In genomic region chr7:65081656-65082055, GRCh38 we compare ENCODE assay signal across 8 cellular contexts.
A peak's percentile ranks its signal among the peaks of the same experiment; 100 is the strongest.
DNase-seq lines count a peak whose midpoint lies in the region; ATAC-seq and TF ChIP-seq lines count a peak whose summit lies in the region.
"Not testable (repeated sequence)": the region's sequence is repeated elsewhere in the genome, so short reads cannot be mapped to it uniquely, and the experiment has no call there.

No MANE protein-coding gene starts in this region.

- H2AFZ ChIP-seq in MM.1S (ENCODE audit: low read length) = peak overlapping the region; percentile 35; the same call in 1 of the 2 replicates

- H3K27ac Mint-ChIP-seq in Calu3 (ENCODE audit: unreplicated experiment) = not testable (repeated sequence)
- H3K27ac Mint-ChIP-seq in activated CD8-positive, alpha-beta T cell treated with anti-CD3 and anti-CD28 coated beads for 36 hours = peak overlapping the region; percentile 91
- peak overlapping the region; percentile 91 for H3K27ac Mint-ChIP-seq in MCF 10A (ENCODE audit: low read depth, unreplicated experiment)

- ATAC-seq in activated CD8-positive, alpha-beta T cell treated with anti-CD3 and anti-CD28 coated beads for 36 hours; upper lobe of left lung (ENCODE audit: low FRiP score in 2 of 2): not testable (repeated sequence)

- not testable (repeated sequence) for H3K27ac ChIP-seq in MM.1S (ENCODE audit: low read length)
- H3K27ac ChIP-seq in sigmoid colon (peak overlapping the region; percentile 82 to 91 (median 88)), upper lobe of left lung (peak overlapping the region; percentile 69 to 86 (median 82))

- H3F3A ChIP-seq in MM.1S (ENCODE audit: insufficient read depth, low read length) = not testable (repeated sequence)

- H3K4me1 ChIP-seq in MM.1S (ENCODE audit: low read length); mucosa of stomach (ENCODE audit: control insufficient read depth, insufficient read depth, low read length); sigmoid colon; upper lobe of left lung: not testable (repeated sequence)

- H3K9me3 Mint-ChIP-seq in Calu3 (ENCODE audit: low read depth, unreplicated experiment); activated CD8-positive, alpha-beta T cell treated with anti-CD3 and anti-CD28 coated beads for 36 hours; MCF 10A (ENCODE audit: unreplicated experiment): not testable (repeated sequence)

- not testable (repeated sequence) for TF ChIP-seq POLR2A in sigmoid colon (IDR thresholded peaks at IDR 0.05); upper lobe of left lung (IDR thresholded peaks at IDR 0.05)

- intact Hi-C loops in Calu3 (cut with micrococcal nuclease; ENCODE audit: unreplicated experiment); activated CD8-positive, alpha-beta T cell treated with anti-CD3 and anti-CD28 coated beads for 36 hours (cut with micrococcal nuclease); MCF 10A (cut with micrococcal nuclease); sigmoid colon (cut with DNase I): not testable (repeated sequence)

- not testable (repeated sequence) for H3K79me2 ChIP-seq in MM.1S (ENCODE audit: low read length)

- BruUV-seq in Calu3 (replicated peaks; lab: Mats Ljungman, UMichigan) = TSS peak; percentile 69
- not testable (repeated sequence) for BruUV-seq in MCF 10A (replicated peaks; lab: Mats Ljungman, UMichigan)

- not testable (repeated sequence) for H3K9ac ChIP-seq in MM.1S (ENCODE audit: low read length)
- H3K9ac ChIP-seq in mucosa of stomach (ENCODE audit: low read length) = peak overlapping the region; percentile 61

- not testable (repeated sequence) for H3K27me3 ChIP-seq in MM.1S (replicated peaks; ENCODE audit: insufficient read depth, low read length); mucosa of stomach (ENCODE audit: control insufficient read depth, insufficient read depth, low read length); sigmoid colon; upper lobe of left lung

- peak overlapping the region; percentile 15; the same call in 1 of the 2 replicates for H3K4me2 ChIP-seq in MM.1S (ENCODE audit: low read depth, low read length)

- H3K36me3 Mint-ChIP-seq in Calu3 (ENCODE audit: insufficient read depth, unreplicated experiment) = peaks cover 11% of the 10 kb centered on the region
- H3K36me3 Mint-ChIP-seq in activated CD8-positive, alpha-beta T cell treated with anti-CD3 and anti-CD28 coated beads for 36 hours (ENCODE audit: low read depth); MCF 10A (ENCODE audit: insufficient read depth, unreplicated experiment): not testable (repeated sequence)

- not testable (repeated sequence) for DNase-seq in Calu3; MM.1S; MCF 10A (ENCODE audit: unreplicated experiment); fibroblast of villous mesenchyme (ENCODE audit: low read depth); sigmoid colon; upper lobe of left lung
- peak; percentile 3 for DNase-seq in activated CD8-positive, alpha-beta T cell treated with anti-CD3 and anti-CD28 coated beads for 36 hours

- H3K4me3 ChIP-seq in MM.1S (ENCODE audit: low read length) (peak overlapping the region; percentile 83; the same call in 1 of the 2 replicates), fibroblast of villous mesenchyme (ENCODE audit: low read depth, low read length) (peak overlapping the region; percentile 71), sigmoid colon (peak overlapping the region in 3 of 4 donors; percentile 70 to 80 (median 72)), upper lobe of left lung (peak overlapping the region in 3 of 4 donors; percentile 61 to 83 (median 71))
- not testable (repeated sequence) for H3K4me3 ChIP-seq in mucosa of stomach (ENCODE audit: low read length)

- not testable (repeated sequence) for H4K20me1 ChIP-seq in MM.1S (ENCODE audit: insufficient read depth, low read length)

- not testable (repeated sequence) for H3K4me1 Mint-ChIP-seq in Calu3 (ENCODE audit: low read depth, unreplicated experiment); activated CD8-positive, alpha-beta T cell treated with anti-CD3 and anti-CD28 coated beads for 36 hours (ENCODE audit: low read depth); MCF 10A (ENCODE audit: insufficient read depth, unreplicated experiment)

- POLR2A ChIA-PET in activated CD8-positive, alpha-beta T cell treated with anti-CD3 and anti-CD28 coated beads for 36 hours (lab: Charles Lee) = not testable (repeated sequence)
- POLR2A ChIA-PET in MCF 10A (lab: Yijun Ruan, JAX) = interaction anchor here (0.8 to 1.7 kb wide), 4 partner anchors 43 to 292 kb away, joined by 3 to 11 read pairs (median 4); partner anchors contain the start of genes ERV3-1 and ZNF92

- TF ChIP-seq CTCF in Calu3 (IDR thresholded peaks at IDR 0.05; ENCODE audit: unreplicated experiment); MM.1S (IDR thresholded peaks at IDR 0.05; ENCODE audit: low read length); activated CD8-positive, alpha-beta T cell treated with anti-CD3 and anti-CD28 coated beads for 36 hours (IDR thresholded peaks at IDR 0.05); MCF 10A (IDR thresholded peaks at IDR 0.05; ENCODE audit: unreplicated experiment); fibroblast of villous mesenchyme (IDR thresholded peaks at IDR 0.05; ENCODE audit: insufficient read depth, low read depth, low read length); sigmoid colon (IDR thresholded peaks at IDR 0.05); upper lobe of left lung (IDR thresholded peaks at IDR 0.05): not testable (repeated sequence)

- not testable (repeated sequence) for H3K36me3 ChIP-seq in MM.1S (replicated peaks; ENCODE audit: insufficient read depth, low read length); mucosa of stomach (ENCODE audit: control insufficient read depth, insufficient read depth, low read length); sigmoid colon; upper lobe of left lung

- H3K4me3 Mint-ChIP-seq in Calu3 (ENCODE audit: low read depth, unreplicated experiment) (peak overlapping the region; percentile 80), MCF 10A (ENCODE audit: unreplicated experiment) (peak overlapping the region; percentile 83)
- H3K4me3 Mint-ChIP-seq in activated CD8-positive, alpha-beta T cell treated with anti-CD3 and anti-CD28 coated beads for 36 hours = peak overlapping the region; percentile 87

- CTCF ChIA-PET in Calu3 (lab: Charles Lee); activated CD8-positive, alpha-beta T cell treated with anti-CD3 and anti-CD28 coated beads for 36 hours (lab: Charles Lee); MCF 10A (lab: Yijun Ruan, JAX): not testable (repeated sequence)

- 90 to 97% methylated on average over 19 of the region's 19 CpGs for WGBS in sigmoid colon, 2 donors
- 96 to 100% methylated on average over 1 to 19 of the region's 19 CpGs for WGBS in upper lobe of left lung, 2 donors

- not testable (repeated sequence) for H3K27me3 Mint-ChIP-seq in Calu3 (ENCODE audit: unreplicated experiment); activated CD8-positive, alpha-beta T cell treated with anti-CD3 and anti-CD28 coated beads for 36 hours; MCF 10A (ENCODE audit: insufficient read depth, unreplicated experiment)

- not testable (repeated sequence) for H3K9me2 ChIP-seq in MM.1S (replicated peaks; ENCODE audit: insufficient read depth, low read length)

- H3K9me3 ChIP-seq in MM.1S (replicated peaks; ENCODE audit: insufficient read depth, low read length); mucosa of stomach (ENCODE audit: control insufficient read depth, low read length); sigmoid colon; upper lobe of left lung: not testable (repeated sequence)

- not testable (repeated sequence) for TF ChIP-seq EP300 in sigmoid colon (IDR thresholded peaks at IDR 0.05); upper lobe of left lung (IDR thresholded peaks at IDR 0.05)
